1 cellular context compared by ENCODE assay signal in genomic region chr1:53645690-53646078, GRCh38.
TF ChIP-seq lines count a peak whose summit lies in the region.

No MANE protein-coding gene starts in this region.

TF ChIP-seq in H1, 55 proteins besides CTCF, POLR2A, EP300 and RAD21:
- TF ChIP-seq POLR2AphosphoS5 (IDR thresholded peaks at IDR 0.05; ENCODE audit: low read depth, low read length): peak; percentile 50
- TF ChIP-seq NANOG (IDR thresholded peaks at IDR 0.05; ENCODE audit: insufficient read depth, low read depth, low read length, poor library complexity, severe bottlenecking): no peak
- TF ChIP-seq TAF7 (optimal IDR thresholded peaks at IDR 0.05; ENCODE audit: borderline replicate concordance, low read depth, low read length): peak; percentile 61
- TF ChIP-seq USF2 (IDR thresholded peaks at IDR 0.05; ENCODE audit: low read length): no peak
- TF ChIP-seq EGR1 (IDR thresholded peaks at IDR 0.05; ENCODE audit: borderline replicate concordance, low read depth, low read length): no peak
